Comparison of ENCODE assay signal across 8 cellular contexts in genomic region chr13:31045621-31046081, GRCh38.
DNase-seq lines count a peak whose midpoint lies in the region; ATAC-seq and TF ChIP-seq lines count a peak whose summit lies in the region.

No MANE protein-coding gene starts in this region.

- intact Hi-C loops in psoas muscle (cut with DNase I): loop anchor here in 1 of 2 donors (10.0 kb wide), 1 partner anchor 371 kb away; no protein-coding TSS in a partner anchor
- intact Hi-C loops in aorta (cut with DNase I): loop anchor here (5.0 to 10.0 kb wide), 8 partner anchors 141 to 908 kb away; partner anchors contain the start of genes HMGB1 (in 1 of the 2) and MEDAG (in 1 of the 2)

- H3K4me3 ChIP-seq in psoas muscle: no peak overlapping the region
- H3K4me3 ChIP-seq in aorta (ENCODE audit: low read length in 2 of 2): no peak overlapping the region

- 63 to 71% (median 70%) methylated on average over 8 of the region's 8 CpGs for WGBS in psoas muscle, 3 donors
- WGBS in aorta, 2 donors: 49 to 63% methylated on average over 8 of the region's 8 CpGs

- no peaks in the 10 kb centered on the region for H3K9me3 ChIP-seq in psoas muscle
- H3K9me3 ChIP-seq in aorta (ENCODE audit: control insufficient read depth, low read length): no peaks in the 10 kb centered on the region

- H3K27ac ChIP-seq in psoas muscle (peak overlapping the region; percentile 42), aorta (ENCODE audit: low read depth in 1 of 2, low read length in 2 of 2) (no peak overlapping the region)

- H3K36me3 ChIP-seq in psoas muscle (ENCODE audit: insufficient read depth in 1 of 2, low read depth in 1 of 2) (no peaks in the 10 kb centered on the region), aorta (ENCODE audit: control insufficient read depth in 1 of 2, insufficient read depth in 2 of 2, low read length in 1 of 2) (no peaks in the 10 kb centered on the region)

- peaks cover 0 to 3% (median 2%) of the 10 kb centered on the region in 3 donors for H3K27me3 ChIP-seq in psoas muscle (ENCODE audit: insufficient read depth in 3 of 3, low read length in 2 of 3)
- H3K27me3 ChIP-seq in aorta (ENCODE audit: control insufficient read depth in 1 of 2, insufficient read depth in 2 of 2, low read length in 1 of 2): no peaks in the 10 kb centered on the region

- DNase-seq in NCI-H2227 (lab: John Stamatoyannopoulos, UW; ENCODE audit: unreplicated experiment): peak; percentile 16
- no peak for DNase-seq in NCI-H2227 treated with DMSO at 0.1 percent for 48 hours (lab: John Stamatoyannopoulos, UW)
- peak; percentile 84 for DNase-seq in NCI-H460 (ENCODE audit: extremely low read depth, low read depth)
- peak; percentile 73 for DNase-seq in activated CD8-positive, alpha-beta memory T cell treated with anti-CD3 and anti-CD28 coated beads, Interleukin-2, amount 50 U/mL, for 4 hours
- peak; percentile 54 for DNase-seq in psoas muscle
- DNase-seq in aorta: peak; percentile 80 to 82
- DNase-seq in NCI-H2029 treated with DMSO at 0.1 percent for 48 hours (lab: John Stamatoyannopoulos, UW): no peak

- peaks cover 11% of the 10 kb centered on the region for H3K4me1 ChIP-seq in psoas muscle
- no peaks in the 10 kb centered on the region for H3K4me1 ChIP-seq in aorta (ENCODE audit: control insufficient read depth in 1 of 2, insufficient read depth in 2 of 2, low read length in 2 of 2)

- no peak for TF ChIP-seq CTCF in psoas muscle (IDR thresholded peaks at IDR 0.05)

- peak; percentile 92 for ATAC-seq in esophagus mucosa
- peak in 3 of 4 donors; percentile 48 to 59 (median 57) for ATAC-seq in psoas muscle
- ATAC-seq in aorta (ENCODE audit: low FRiP score): no peak

Comparison
In these comparisons a context has a peak if more than half of its experiments do, and no peak if none do; other contexts are left out.
1. DNase-seq: peak in NCI-H2227 (single experiment), NCI-H460 (single experiment), activated CD8-positive, alpha-beta memory T cell treated with anti-CD3 and anti-CD28 coated beads, Interleukin-2, amount 50 U/mL, for 4 hours (single experiment), psoas muscle (2 of 2) and aorta (2 of 2); none in NCI-H2227 treated with DMSO at 0.1 percent for 48 hours (single experiment) and NCI-H2029 treated with DMSO at 0.1 percent for 48 hours (single experiment).